Comparison of ENCODE assay signal across 29 cellular contexts in genomic region chr12:65442418-65442817, GRCh38.
"Had no signal": no experiment of that assay in that cellular context is flagged by ENCODE, and none has a peak within 500 bp of the region (broad histone marks: within the 10 kb centered on the region; RNA-seq: fewer than 3 reads in every experiment).

No MANE protein-coding gene starts in this region.

- H3K9me3 ChIP-seq: ascending aorta had no signal

- H3K4me3 Mint-ChIP-seq: activated CD8-positive, alpha-beta T cell treated with anti-CD3 and anti-CD28 coated beads, Interleukin-2, amount 10 ng/mL, durations not matched to agents 7 days and 5 days; activated naive CD4-positive, alpha-beta T cell treated with anti-CD3 and anti-CD28 coated beads, Interleukin-2, amount 50 U/mL, for 24 hours; activated T-helper 1 cell treated with anti-CD3 and anti-CD28 coated beads, Interleukin-12 subunit alpha, Interleukin-12 subunit beta, Interleukin-2, Interleukin-4 antibody, amounts not matched to agents 30 ng/mL and 10 ng/mL and 1 ng/mL, durations not matched to agents 14 hours and 24 hours and 36 hours; brain; central memory CD8-positive, alpha-beta T cell; T-helper 17 cell; WTC11 had no signal

- H3K36me3 ChIP-seq: SJCRH30 had no signal

- ATAC-seq: activated CD8-positive, alpha-beta T cell treated with anti-CD3 and anti-CD28 coated beads, Interleukin-2, amount 10 ng/mL, durations not matched to agents 7 days and 5 days; Panc1; T-helper 17 cell; WTC11 had no signal

- H3K36me3 Mint-ChIP-seq: activated naive CD4-positive, alpha-beta T cell treated with anti-CD3 and anti-CD28 coated beads, Interleukin-2, amount 50 U/mL, for 24 hours; brain; WTC11 had no signal

- H3K4me1 Mint-ChIP-seq: activated naive CD4-positive, alpha-beta T cell treated with anti-CD3 and anti-CD28 coated beads, Interleukin-2, amount 50 U/mL, for 24 hours; brain; central memory CD8-positive, alpha-beta T cell; T-helper 17 cell; WTC11 had no signal

- H3K4me3 ChIP-seq: ascending aorta, SJCRH30 had no signal

- H3K9me3 Mint-ChIP-seq: activated naive CD4-positive, alpha-beta T cell treated with anti-CD3 and anti-CD28 coated beads, Interleukin-2, amount 50 U/mL, for 24 hours; activated T-helper 1 cell treated with anti-CD3 and anti-CD28 coated beads, Interleukin-12 subunit alpha, Interleukin-12 subunit beta, Interleukin-2, Interleukin-4 antibody, amounts not matched to agents 30 ng/mL and 10 ng/mL and 1 ng/mL, durations not matched to agents 14 hours and 24 hours and 36 hours; central memory CD8-positive, alpha-beta T cell; WTC11 had no signal

- H3K27me3 Mint-ChIP-seq: brain; central memory CD8-positive, alpha-beta T cell; T-helper 17 cell had no signal

- H3K27me3 ChIP-seq: ascending aorta, SJCRH30 had no signal

- H3K4me1 ChIP-seq: ascending aorta, SJCRH30 had no signal

- H3K27ac Mint-ChIP-seq: activated CD8-positive, alpha-beta T cell treated with anti-CD3 and anti-CD28 coated beads, Interleukin-2, amount 10 ng/mL, durations not matched to agents 7 days and 5 days; activated naive CD4-positive, alpha-beta T cell treated with anti-CD3 and anti-CD28 coated beads, Interleukin-2, amount 50 U/mL, for 24 hours; activated T-helper 1 cell treated with anti-CD3 and anti-CD28 coated beads, Interleukin-12 subunit alpha, Interleukin-12 subunit beta, Interleukin-2, Interleukin-4 antibody, amounts not matched to agents 30 ng/mL and 10 ng/mL and 1 ng/mL, durations not matched to agents 14 hours and 24 hours and 36 hours; brain; T-helper 17 cell; WTC11 had no signal

- H3K27ac ChIP-seq: ascending aorta, RWPE1, SJCRH30 had no signal

- DNase-seq: activated CD4-positive, alpha-beta T cell treated with anti-CD3 and anti-CD28 coated beads for 48 hours; activated CD4-positive, alpha-beta T cell treated with anti-CD3 and anti-CD28 coated beads, Interleukin-2, amount 50 U/mL, for 4 hours; activated CD4-positive, CD25-positive, alpha-beta regulatory T cell treated with anti-CD3 and anti-CD28 coated beads, Interleukin-2, amount 50 U/mL, for 72 hours; activated CD8-positive, alpha-beta memory T cell treated with anti-CD3 and anti-CD28 coated beads, Interleukin-2, amount 50 U/mL, for 48 hours; activated CD8-positive, alpha-beta T cell treated with anti-CD3 and anti-CD28 coated beads, Interleukin-2, amount 10 ng/mL, durations not matched to agents 7 days and 5 days; activated effector memory CD4-positive, alpha-beta T cell treated with Interleukin-2 at 50 U/mL for 16 hours; activated naive CD4-positive, alpha-beta T cell; activated T-cell treated with anti-CD3 and anti-CD28 coated beads, Interleukin-2, amount 50 U/mL, for 1 hour; amniotic stem cell; Kasumi-1; NCI-H146; NCI-H187 treated with DMSO at 0.1 percent for 48 hours; NCI-H2081 treated with DMSO at 0.1 percent for 48 hours; NCI-H226; NCI-H510A; NCI-H526 treated with DMSO at 0.1 percent for 48 hours; OCI-M1; Right ventricle myocardium superior; SJCRH30; T-helper 17 cell; T-helper 9 cell had no signal
